In the genomic region with DNA sequence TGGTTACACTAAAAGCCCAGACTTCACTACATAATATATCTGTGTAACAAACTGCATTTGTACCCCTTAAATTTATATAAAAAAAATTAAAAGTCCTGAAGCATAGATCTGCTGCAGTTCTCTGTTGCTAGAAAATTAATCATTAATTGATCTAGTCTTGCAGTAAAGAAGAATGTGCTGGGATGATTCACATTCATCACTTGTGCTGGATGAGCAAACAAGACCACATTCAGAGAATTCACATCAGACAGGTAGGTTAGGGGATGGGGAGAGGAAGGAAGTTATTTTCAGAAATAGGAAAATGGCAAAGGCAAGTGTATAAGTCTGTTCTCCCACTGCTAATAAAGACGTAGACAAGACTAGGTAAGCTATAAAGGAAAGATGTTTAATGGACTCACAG, we compare ENCODE assay signal across 1 cellular context.
TF ChIP-seq lines count a peak whose summit lies in the region.

No MANE protein-coding gene starts in this region.

TF ChIP-seq in A549, 52 proteins besides CTCF, POLR2A, EP300 and RAD21 (continued from another document):
- no peak for TF ChIP-seq PBX3 (IDR thresholded peaks at IDR 0.05)
- TF ChIP-seq CBX8 (IDR thresholded peaks at IDR 0.05) = no peak
- TF ChIP-seq MYC (IDR thresholded peaks at IDR 0.05; ENCODE audit: borderline replicate concordance, low read length) = no peak
- no peak for TF ChIP-seq KDM1A (IDR thresholded peaks at IDR 0.05; ENCODE audit: low read depth)
- no peak for TF ChIP-seq POLR2AphosphoS2 (conservative IDR thresholded peaks at IDR 0.05; ENCODE audit: low read length)
- no peak for TF ChIP-seq ATOH8 (CRISPR knock-in tag; IDR thresholded peaks at IDR 0.05; ENCODE audit: low read depth)
- TF ChIP-seq HOXA7 (CRISPR knock-in tag; IDR thresholded peaks at IDR 0.05) = no peak
- TF ChIP-seq BCL3 (IDR thresholded peaks at IDR 0.05) = no peak
